ENCODE assay signal across 21 cellular contexts in the genomic region with DNA sequence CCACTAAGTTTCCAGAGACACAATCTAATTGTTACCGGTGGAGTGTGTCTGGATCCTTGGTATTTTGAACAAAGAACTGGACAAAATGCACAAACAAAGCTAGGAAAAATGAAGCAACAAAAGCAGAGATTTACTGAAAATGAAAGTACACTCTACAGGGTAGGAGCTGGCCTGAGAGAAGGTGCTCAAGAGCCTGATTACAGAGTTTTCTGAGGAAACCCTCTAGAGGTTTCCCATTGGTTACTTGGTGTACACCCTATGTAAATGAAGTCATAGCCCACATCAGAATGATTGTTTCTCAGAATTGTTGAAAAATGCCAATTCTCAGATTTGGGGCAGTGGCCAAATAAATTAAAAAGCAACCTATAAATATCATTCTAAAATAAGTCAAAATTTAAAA.
"Had no signal": no experiment of that assay in that cellular context is flagged by ENCODE, and none has a peak within 500 bp of the region (broad histone marks: within the 10 kb centered on the region; RNA-seq: fewer than 3 reads in every experiment).

No MANE protein-coding gene starts in this region.

- ATAC-seq: activated T-cell treated with anti-CD3 and anti-CD28 coated beads, Interleukin-2, amount 50 U/mL, for 4 hours; activated T-helper 17 cell treated with anti-CD3 and anti-CD28 coated beads, Interleukin-2, amount 50 U/mL, for 72 hours had no signal

- H3K4me1 ChIP-seq: SJSA1 had no signal

- H3K27me3 ChIP-seq: SJSA1 had no signal

- H3K27ac ChIP-seq: RWPE1, SJSA1, VCaP had no signal

- H3K4me3 ChIP-seq: SJSA1 had no signal

- FAIRE-seq: astrocyte had no signal

- H3K9me3 ChIP-seq: SJSA1 had no signal

- DNase-seq: activated CD4-positive, alpha-beta memory T cell treated with anti-CD3 and anti-CD28 coated beads for 36 hours; activated CD4-positive, alpha-beta T cell treated with anti-CD3 and anti-CD28 coated beads, Interleukin-2, amount 10 ng/mL, durations not matched to agents 7 days and 5 days; activated CD4-positive, CD25-positive, alpha-beta regulatory T cell; activated CD8-positive, alpha-beta memory T cell treated with anti-CD3 and anti-CD28 coated beads for 24 hours; activated gamma-delta T cell; activated naive CD4-positive, alpha-beta T cell treated with anti-CD3 and anti-CD28 coated beads for 36 hours; activated T-cell treated with anti-CD3 and anti-CD28 coated beads, Interleukin-2, amount 50 U/mL, for 4 hours; amygdala; cortex of kidney; NCI-H1048; NCI-H146; NCI-H187 treated with DMSO at 0.1 percent for 48 hours; NCI-H2107; NCI-H510A treated with DMSO at 0.1 percent for 48 hours; SHP77; T-helper 1 cell had no signal

- H3K36me3 ChIP-seq: SJSA1 had no signal
